2 cellular contexts compared by ENCODE assay signal in genomic region chr11:46295996-46296519, GRCh38.
A peak's percentile ranks its signal among the peaks of the same experiment; 100 is the strongest.
TF ChIP-seq lines count a peak whose summit lies in the region.

No MANE protein-coding gene starts in this region.

TF ChIP-seq in K562, 482 proteins besides CTCF, POLR2A, EP300 and RAD21:
- no peak for TF ChIP-seq ZFP1 (CRISPR knock-in tag; IDR thresholded peaks at IDR 0.05)
- no peak for TF ChIP-seq ADNP (tag; IDR thresholded peaks at IDR 0.05)
- peak; percentile 41 for TF ChIP-seq SAP30 (IDR thresholded peaks at IDR 0.05; ENCODE audit: borderline replicate concordance, insufficient read depth, low read depth, low read length, poor library complexity, severe bottlenecking)
- TF ChIP-seq, protein P1, sequence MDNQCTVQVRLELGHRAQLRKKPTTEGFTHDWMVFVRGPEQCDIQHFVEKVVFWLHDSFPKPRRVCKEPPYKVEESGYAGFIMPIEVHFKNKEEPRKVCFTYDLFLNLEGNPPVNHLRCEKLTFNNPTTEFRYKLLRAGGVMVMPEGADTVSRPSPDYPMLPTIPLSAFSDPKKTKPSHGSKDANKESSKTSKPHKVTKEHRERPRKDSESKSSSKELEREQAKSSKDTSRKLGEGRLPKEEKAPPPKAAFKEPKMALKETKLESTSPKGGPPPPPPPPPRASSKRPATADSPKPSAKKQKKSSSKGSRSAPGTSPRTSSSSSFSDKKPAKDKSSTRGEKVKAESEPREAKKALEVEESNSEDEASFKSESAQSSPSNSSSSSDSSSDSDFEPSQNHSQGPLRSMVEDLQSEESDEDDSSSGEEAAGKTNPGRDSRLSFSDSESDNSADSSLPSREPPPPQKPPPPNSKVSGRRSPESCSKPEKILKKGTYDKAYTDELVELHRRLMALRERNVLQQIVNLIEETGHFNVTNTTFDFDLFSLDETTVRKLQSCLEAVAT (IDR thresholded peaks at IDR 0.05): no peak
- TF ChIP-seq POLR2AphosphoS2 (IDR thresholded peaks at IDR 0.05; ENCODE audit: low read length): no peak
- 0 out of 2 replicates have a peak, but pooled peaks have one; percentile 20 for TF ChIP-seq ZNF263 (CRISPR knock-in tag; IDR thresholded peaks at IDR 0.05; ENCODE audit: borderline replicate concordance)
- no peak for TF ChIP-seq ZNF197 (CRISPR knock-in tag; IDR thresholded peaks at IDR 0.05; ENCODE audit: low read depth)
- no peak for TF ChIP-seq WHSC1 (IDR thresholded peaks at IDR 0.05; ENCODE audit: low read length)
- no peak for TF ChIP-seq ZNF561 (CRISPR knock-in tag; conservative IDR thresholded peaks at IDR 0.05)
- 0 out of 2 replicates have a peak, but pooled peaks have one; percentile 37 for TF ChIP-seq ARID4B (CRISPR knock-in tag; IDR thresholded peaks at IDR 0.05)
- 0 out of 2 replicates have a peak, but pooled peaks have one; percentile 46 for TF ChIP-seq ERF (CRISPR knock-in tag; IDR thresholded peaks at IDR 0.05)
- no peak for TF ChIP-seq POU5F1 (IDR thresholded peaks at IDR 0.05; ENCODE audit: borderline replicate concordance, low read depth, low read length, partially characterized antibody)
- TF ChIP-seq ZNF395 (CRISPR knock-in tag; IDR thresholded peaks at IDR 0.05): 0 out of 2 replicates have a peak, but pooled peaks have one; percentile 11
- no peak for TF ChIP-seq NR3C1 (CRISPR knock-in tag; IDR thresholded peaks at IDR 0.05)

TF ChIP-seq in HepG2, 621 proteins besides CTCF, POLR2A, EP300 and RAD21:
- TF ChIP-seq, protein P2, sequence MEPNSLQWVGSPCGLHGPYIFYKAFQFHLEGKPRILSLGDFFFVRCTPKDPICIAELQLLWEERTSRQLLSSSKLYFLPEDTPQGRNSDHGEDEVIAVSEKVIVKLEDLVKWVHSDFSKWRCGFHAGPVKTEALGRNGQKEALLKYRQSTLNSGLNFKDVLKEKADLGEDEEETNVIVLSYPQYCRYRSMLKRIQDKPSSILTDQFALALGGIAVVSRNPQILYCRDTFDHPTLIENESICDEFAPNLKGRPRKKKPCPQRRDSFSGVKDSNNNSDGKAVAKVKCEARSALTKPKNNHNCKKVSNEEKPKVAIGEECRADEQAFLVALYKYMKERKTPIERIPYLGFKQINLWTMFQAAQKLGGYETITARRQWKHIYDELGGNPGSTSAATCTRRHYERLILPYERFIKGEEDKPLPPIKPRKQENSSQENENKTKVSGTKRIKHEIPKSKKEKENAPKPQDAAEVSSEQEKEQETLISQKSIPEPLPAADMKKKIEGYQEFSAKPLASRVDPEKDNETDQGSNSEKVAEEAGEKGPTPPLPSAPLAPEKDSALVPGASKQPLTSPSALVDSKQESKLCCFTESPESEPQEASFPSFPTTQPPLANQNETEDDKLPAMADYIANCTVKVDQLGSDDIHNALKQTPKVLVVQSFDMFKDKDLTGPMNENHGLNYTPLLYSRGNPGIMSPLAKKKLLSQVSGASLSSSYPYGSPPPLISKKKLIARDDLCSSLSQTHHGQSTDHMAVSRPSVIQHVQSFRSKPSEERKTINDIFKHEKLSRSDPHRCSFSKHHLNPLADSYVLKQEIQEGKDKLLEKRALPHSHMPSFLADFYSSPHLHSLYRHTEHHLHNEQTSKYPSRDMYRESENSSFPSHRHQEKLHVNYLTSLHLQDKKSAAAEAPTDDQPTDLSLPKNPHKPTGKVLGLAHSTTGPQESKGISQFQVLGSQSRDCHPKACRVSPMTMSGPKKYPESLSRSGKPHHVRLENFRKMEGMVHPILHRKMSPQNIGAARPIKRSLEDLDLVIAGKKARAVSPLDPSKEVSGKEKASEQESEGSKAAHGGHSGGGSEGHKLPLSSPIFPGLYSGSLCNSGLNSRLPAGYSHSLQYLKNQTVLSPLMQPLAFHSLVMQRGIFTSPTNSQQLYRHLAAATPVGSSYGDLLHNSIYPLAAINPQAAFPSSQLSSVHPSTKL (CRISPR knock-in tag; IDR thresholded peaks at IDR 0.05): no peak
- TF ChIP-seq ZNF768 (CRISPR knock-in tag; IDR thresholded peaks at IDR 0.05): peak; percentile 52; the same call in 1 of the 2 replicates
- 0 out of 2 replicates have a peak, but pooled peaks have one; percentile 29 for TF ChIP-seq EZH2 (conservative IDR thresholded peaks at IDR 0.05; ENCODE audit: low read depth, low read length)
- TF ChIP-seq ZBTB8A (CRISPR knock-in tag; IDR thresholded peaks at IDR 0.05; ENCODE audit: borderline replicate concordance, low read depth): no peak
- 0 out of 2 replicates have a peak, but pooled peaks have one; percentile 8 for TF ChIP-seq ZFP91 (CRISPR knock-in tag; IDR thresholded peaks at IDR 0.05; ENCODE audit: borderline replicate concordance)
